In genomic region chr1:50959913-50960844, GRCh38 we compare ENCODE assay signal across 8 cellular contexts. TPM values are rescaled to one million over a fixed set of nuclear protein-coding genes. Genes with fewer than 3 reads are reported as not detected.
DNase-seq lines count a peak whose midpoint lies in the region; ATAC-seq and TF ChIP-seq lines count a peak whose summit lies in the region.

TSS of gene FAF1 (minus strand) at chr1:50960267. CDS start at chr1:50959811, 456 bp downstream.

- H3K79me2 ChIP-seq in Karpas-422 (ENCODE audit: low read length) = peaks cover 43% of the 10 kb centered on the region

- no peaks in the 10 kb centered on the region for H3K9me2 ChIP-seq in Karpas-422 (replicated peaks; ENCODE audit: insufficient read depth, low read length)

- H3K9me3 ChIP-seq in Karpas-422 (ENCODE audit: low read length) = no peaks in the 10 kb centered on the region

- H3K9ac ChIP-seq in Karpas-422 (ENCODE audit: low read length) = peak within 1 kb of the TSS; percentile 80

- no peak for TF ChIP-seq CTCF in natural killer cell (IDR thresholded peaks at IDR 0.05)

- peaks cover 41% of the 10 kb centered on the region for H3K4me1 ChIP-seq in Karpas-422 (ENCODE audit: low read length)

- H3K27me3 Mint-ChIP-seq in activated T-helper 2 cell treated with anti-CD3 and anti-CD28 coated beads, Interferon-gamma antibody, Interleukin-2, Interleukin-4, amounts not matched to agents 10 μg/mL and 5 μg/mL and 100 μg/mL, durations not matched to agents 14 hours and 24 hours and 36 hours (ENCODE audit: low read depth) = no peaks in the 10 kb centered on the region
- no peaks in the 10 kb centered on the region for H3K27me3 Mint-ChIP-seq in natural killer cell (ENCODE audit: low read depth in 2 of 2)

- peak within 1 kb of the TSS; percentile 99 for H3K4me2 ChIP-seq in Karpas-422 (ENCODE audit: low read depth, low read length, poor library complexity, severe bottlenecking)

- H3K27me3 ChIP-seq in Karpas-422 (ENCODE audit: low read length) = no peaks in the 10 kb centered on the region

- H3K27ac Mint-ChIP-seq in activated T-helper 2 cell treated with anti-CD3 and anti-CD28 coated beads, Interferon-gamma antibody, Interleukin-2, Interleukin-4, amounts not matched to agents 10 μg/mL and 5 μg/mL and 100 μg/mL, durations not matched to agents 14 hours and 24 hours and 36 hours = peak within 1 kb of the TSS; percentile 77
- H3K27ac Mint-ChIP-seq in natural killer cell = peak within 1 kb of the TSS; percentile 74 to 90

- H3K4me3 Mint-ChIP-seq in activated T-helper 2 cell treated with anti-CD3 and anti-CD28 coated beads, Interferon-gamma antibody, Interleukin-2, Interleukin-4, amounts not matched to agents 10 μg/mL and 5 μg/mL and 100 μg/mL, durations not matched to agents 14 hours and 24 hours and 36 hours (ENCODE audit: low read depth) = peak within 1 kb of the TSS; percentile 87
- H3K4me3 Mint-ChIP-seq in natural killer cell = peak within 1 kb of the TSS; percentile 86

- peaks cover 8% of the 10 kb centered on the region; the same call in 1 of the 2 replicates for H4K20me1 ChIP-seq in Karpas-422 (ENCODE audit: insufficient read depth, low read depth, low read length)

- H3K36me3 ChIP-seq in Karpas-422 (ENCODE audit: insufficient read depth, low read length) = peaks cover 4% of the 10 kb centered on the region; the same call in 1 of the 2 replicates

- H3K27ac ChIP-seq in Karpas-422 (ENCODE audit: low read length) = peak within 1 kb of the TSS; percentile 38; the same call in 1 of the 2 replicates

- ATAC-seq in GM21825 (IDR thresholded peaks at IDR 0.05; ENCODE audit: unreplicated experiment) = peak; percentile 85
- peak; percentile 89 to 98 (median 93) for ATAC-seq in natural killer cell

- DNase-seq in EH (ENCODE audit: low read depth) = peak; percentile 95
- DNase-seq in Karpas-422 = peak; percentile 99
- DNase-seq in RPMI7951 (ENCODE audit: low read depth) = peak; percentile 96
- DNase-seq in activated T-helper 2 cell treated with anti-CD3 and anti-CD28 coated beads, Interferon-gamma antibody, Interleukin-2, Interleukin-4, amounts not matched to agents 10 μg/mL and 5 μg/mL and 100 μg/mL, durations not matched to agents 14 hours and 24 hours and 36 hours (ENCODE audit: low spot score) = peak; percentile 98
- peak; percentile 94 for DNase-seq in fibroblast of peridontal ligament (ENCODE audit: extremely low read depth)
- DNase-seq in natural killer cell = peak; percentile 98
- DNase-seq in stimulated activated naive CD4-positive, alpha-beta T cell treated with Interleukin-2 at 50 U/mL for 16 hours (lab: John Stamatoyannopoulos, UW) = peak; percentile 94

- intact Hi-C loops in activated T-helper 2 cell treated with anti-CD3 and anti-CD28 coated beads, Interferon-gamma antibody, Interleukin-2, Interleukin-4, amounts not matched to agents 10 μg/mL and 5 μg/mL and 100 μg/mL, durations not matched to agents 14 hours and 24 hours and 36 hours (cut with micrococcal nuclease) = loop anchor here (1.0 to 10.0 kb wide), 4 partner anchors 8 to 555 kb away; partner anchors contain the start of gene EPS15
- intact Hi-C loops in natural killer cell (cut with micrococcal nuclease) = loop anchor here (1.0 to 10.0 kb wide), 4 partner anchors 8 to 555 kb away; partner anchors contain the start of genes EPS15 and RNF11

- H3K4me1 Mint-ChIP-seq in activated T-helper 2 cell treated with anti-CD3 and anti-CD28 coated beads, Interferon-gamma antibody, Interleukin-2, Interleukin-4, amounts not matched to agents 10 μg/mL and 5 μg/mL and 100 μg/mL, durations not matched to agents 14 hours and 24 hours and 36 hours (ENCODE audit: low read depth) = peaks cover 19% of the 10 kb centered on the region
- peaks cover 20 to 28% of the 10 kb centered on the region in 2 donors for H3K4me1 Mint-ChIP-seq in natural killer cell

- peak within 1 kb of the TSS; percentile 72 for H3K4me3 ChIP-seq in Karpas-422 (ENCODE audit: low read length)

- H3K9me3 Mint-ChIP-seq in activated T-helper 2 cell treated with anti-CD3 and anti-CD28 coated beads, Interferon-gamma antibody, Interleukin-2, Interleukin-4, amounts not matched to agents 10 μg/mL and 5 μg/mL and 100 μg/mL, durations not matched to agents 14 hours and 24 hours and 36 hours = no peaks in the 10 kb centered on the region
- no peaks in the 10 kb centered on the region for H3K9me3 Mint-ChIP-seq in natural killer cell

- peaks cover 6% of the 10 kb centered on the region for H3K36me3 Mint-ChIP-seq in activated T-helper 2 cell treated with anti-CD3 and anti-CD28 coated beads, Interferon-gamma antibody, Interleukin-2, Interleukin-4, amounts not matched to agents 10 μg/mL and 5 μg/mL and 100 μg/mL, durations not matched to agents 14 hours and 24 hours and 36 hours (ENCODE audit: low read depth)
- no peaks in the 10 kb centered on the region for H3K36me3 Mint-ChIP-seq in natural killer cell

- peak within 1 kb of the TSS; percentile 79 for H2AFZ ChIP-seq in Karpas-422 (ENCODE audit: low read length)

RNA-seq across cellular contexts. Expression of gene FAF1, which starts in this region (rescaled TPM):
- total RNA-seq in Karpas-422 (2014; rRNA removed; shearing (Covaris generic); ENCODE audit: low replicate concordance) = 51.5 and 112 TPM in 2 replicates
- 88.3 and 102 TPM in 2 replicates for total RNA-seq in RPMI7951 (2014; rRNA removed; shearing (Covaris generic))
- 59.7 and 65.3 TPM in 2 replicates for total RNA-seq in activated T-helper 2 cell treated with anti-CD3 and anti-CD28 coated beads, Interferon-gamma antibody, Interleukin-2, Interleukin-4, amounts not matched to agents 10 μg/mL and 5 μg/mL and 100 μg/mL, durations not matched to agents 14 hours and 24 hours and 36 hours
- 10 to 100 TPM; 56.8 to 59.7 (median 57.2) TPM for total RNA-seq in natural killer cell

Comparison
In these comparisons a context has a peak if more than half of its experiments do, and no peak if none do; other contexts are left out.
1. Peak in every context shown above with its lines: DNase-seq, ATAC-seq, H3K4me3 ChIP-seq and H3K27ac ChIP-seq.